18 cellular contexts compared by ENCODE assay signal in genomic region chr1:91784191-91784590, GRCh38.
DNase-seq lines count a peak whose midpoint lies in the region; ATAC-seq and TF ChIP-seq lines count a peak whose summit lies in the region.
"Had no signal": no experiment of that assay in that cellular context is flagged by ENCODE, and none has a peak within 500 bp of the region (broad histone marks: within the 10 kb centered on the region; RNA-seq: fewer than 3 reads in every experiment).

No MANE protein-coding gene starts in this region.

- H3K79me2 ChIP-seq in GM23248 (ENCODE audit: insufficient read depth) = peaks cover 30% of the 10 kb centered on the region

- intact Hi-C loops in ascending aorta (cut with DNase I) = loop anchor here (5.0 to 10.0 kb wide), 3 partner anchors 42 to 232 kb away; partner anchors contain the start of gene TGFBR3

- H3K9me2 ChIP-seq in GM23248 (ENCODE audit: insufficient read depth) = no peaks in the 10 kb centered on the region
- H3K9me2 ChIP-seq: SK-N-SH had no signal

- no peak overlapping the region for H3K4me2 ChIP-seq in GM23248 (ENCODE audit: unreplicated experiment)
- H3K4me2 ChIP-seq: SK-N-SH had no signal

- DNase-seq in ascending aorta (ENCODE audit: low spot score in 2 of 2) = peak in 1 of 2 donors; percentile 13
- no peak for DNase-seq in thoracic aorta (ENCODE audit: low spot score)
- DNase-seq in activated CD8-positive, alpha-beta memory T cell treated with anti-CD3 and anti-CD28 coated beads, Interleukin-2, amount 50 U/mL, for 4 hours = no peak
- DNase-seq in pons (ENCODE audit: low spot score) = no peak
- DNase-seq in left lobe of liver (ENCODE audit: low spot score) = no peak
- no peak for DNase-seq in GM23248
- DNase-seq: activated naive CD4-positive, alpha-beta T cell treated with Interleukin-2 at 50 U/mL for 16 hours; brain microvascular endothelial cell; DMS153; effector CD4-positive, alpha-beta T cell; NCI-H1092; ovary; PC-3; SK-N-SH had no signal

- 75% methylated on average over 3 of the region's 3 CpGs for WGBS in GM23248 (ENCODE audit: low coverage in 1 of 2, low lambda C conversion rate in 2 of 2, missing lambda C conversion rate in 2 of 2), 2 experiments

- peaks cover 0 to 34% of the 10 kb centered on the region in 2 donors for H3K4me1 ChIP-seq in ascending aorta
- H3K4me1 ChIP-seq in thoracic aorta (ENCODE audit: control insufficient read depth in 1 of 2, low read depth in 2 of 2) = peaks cover 38 to 56% of the 10 kb centered on the region in 2 donors
- peaks cover 34% of the 10 kb centered on the region for H3K4me1 ChIP-seq in GM23248 (ENCODE audit: insufficient read depth)

- H3K4me3 ChIP-seq in ascending aorta (no peak overlapping the region), thoracic aorta (no peak overlapping the region), GM23248 (no peak overlapping the region)
- H3K4me3 ChIP-seq: ovary, suprapubic skin had no signal

- no peak for TF ChIP-seq CTCF in ascending aorta (IDR thresholded peaks at IDR 0.05)
- no peak for TF ChIP-seq CTCF in thoracic aorta (IDR thresholded peaks at IDR 0.05)

- no peak overlapping the region for H2AFZ ChIP-seq in GM23248

- no peaks in the 10 kb centered on the region for H3K27me3 ChIP-seq in ascending aorta
- no peaks in the 10 kb centered on the region for H3K27me3 ChIP-seq in thoracic aorta (replicated peaks; ENCODE audit: insufficient read depth)
- no peaks in the 10 kb centered on the region for H3K27me3 ChIP-seq in GM23248 (replicated peaks; ENCODE audit: insufficient read depth)
- H3K27me3 ChIP-seq: brain microvascular endothelial cell, ovary, suprapubic skin had no signal

- peak overlapping the region; percentile 77 to 85 for H3K27ac ChIP-seq in ascending aorta
- peak overlapping the region; percentile 62 to 87 for H3K27ac ChIP-seq in thoracic aorta
- H3K27ac ChIP-seq in GM23248 = no peak overlapping the region
- H3K27ac ChIP-seq: brain microvascular endothelial cell, WERI-Rb-1 had no signal

- no peaks in the 10 kb centered on the region for H3K9me3 ChIP-seq in ascending aorta
- no peaks in the 10 kb centered on the region for H3K9me3 ChIP-seq in thoracic aorta
- H3K9me3 ChIP-seq in GM23248 (ENCODE audit: low read depth) = no peaks in the 10 kb centered on the region
- H3K9me3 ChIP-seq: ovary, SK-N-SH, suprapubic skin had no signal

- H3K36me3 ChIP-seq in ascending aorta (no peaks in the 10 kb centered on the region), thoracic aorta (no peaks in the 10 kb centered on the region), GM23248 (ENCODE audit: low read depth) (no peaks in the 10 kb centered on the region)
- H3K36me3 ChIP-seq: brain microvascular endothelial cell, ovary, suprapubic skin, WERI-Rb-1 had no signal

- H4K20me1 ChIP-seq in GM23248 (ENCODE audit: insufficient read depth) = no peaks in the 10 kb centered on the region

- H3K9ac ChIP-seq in GM23248 = no peak overlapping the region
- H3K9ac ChIP-seq: SK-N-SH had no signal

- peaks cover 38% of the 10 kb centered on the region for H3F3A ChIP-seq in GM23248 (ENCODE audit: insufficient read depth)

- in situ Hi-C loops in GM23248 (cut with MboI) = no loop called here

- ATAC-seq in GM18873 (IDR thresholded peaks at IDR 0.05; ENCODE audit: low FRiP score, unreplicated experiment) (peak; percentile 67), HG02885 (IDR thresholded peaks at IDR 0.05; ENCODE audit: poor library complexity, unreplicated experiment) (peak; percentile 72), thoracic aorta (ENCODE audit: insufficient number of reproducible peaks, low FRiP score, low read depth) (no peak), left lobe of liver (no peak)

Comparison
In these comparisons a context has a peak if more than half of its experiments do, and no peak if none do; other contexts are left out.
1. ATAC-seq: peak in GM18873 (single experiment) and HG02885 (single experiment); none in thoracic aorta (single experiment) and left lobe of liver (single experiment).